ENCODE assay signal across 8 cellular contexts in the genomic region with DNA sequence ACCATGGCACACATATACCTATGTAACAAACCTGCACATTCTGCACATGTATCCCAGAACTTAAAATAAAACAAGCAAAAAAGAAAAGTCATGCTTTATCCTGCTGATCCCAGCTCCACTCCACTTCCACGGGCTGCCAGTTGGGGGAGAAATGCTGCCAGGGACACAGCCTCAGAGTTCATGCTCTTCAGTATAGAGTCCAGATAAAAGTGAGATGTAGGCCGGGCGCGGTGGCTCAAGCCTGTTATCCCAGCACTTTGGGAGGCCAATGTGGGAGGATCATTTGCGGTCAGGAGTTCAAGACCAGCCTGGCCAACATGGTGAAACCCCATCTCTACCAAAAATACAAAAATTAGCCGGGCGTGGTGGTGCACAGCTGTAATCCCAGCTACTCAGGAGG. TPM values are rescaled to one million over a fixed set of nuclear protein-coding genes. Genes with fewer than 3 reads are reported as not detected.
DNase-seq lines count a peak whose midpoint lies in the region; TF ChIP-seq lines count a peak whose summit lies in the region.
"Not testable (repeated sequence)": the region's sequence is repeated elsewhere in the genome, so short reads cannot be mapped to it uniquely, and the experiment has no call there.

No MANE protein-coding gene starts in this region.

- not testable (repeated sequence) for H3K4me3 Mint-ChIP-seq in endodermal cell; osteocyte (ENCODE audit: unreplicated experiment)

- H3K4me1 Mint-ChIP-seq in endodermal cell; osteocyte (ENCODE audit: unreplicated experiment): not testable (repeated sequence)

- TF ChIP-seq CTCF in AG04449 (IDR thresholded peaks at IDR 0.05; ENCODE audit: insufficient read depth, low read length, missing control alignments) (peak; percentile 45), WI38 (IDR thresholded peaks at IDR 0.05; ENCODE audit: low read depth, low read length) (0 out of 2 replicates have a peak, but pooled peaks have one; percentile 18), endodermal cell (conservative IDR thresholded peaks at IDR 0.05) (peak; percentile 67), osteocyte (IDR thresholded peaks at IDR 0.05) (peak; percentile 39)

- not testable (repeated sequence) for H3K4me1 ChIP-seq in endodermal cell (ENCODE audit: control insufficient read depth, insufficient read depth, low read length)

- not testable (repeated sequence) for H3K9ac ChIP-seq in endodermal cell (ENCODE audit: extremely low read depth, low read length, poor library complexity, severe bottlenecking)

- 61 to 76% methylated on average over 6 of the region's 7 CpGs for WGBS in endodermal cell (ENCODE audit: insufficient coverage in 1 of 2, insufficient read length in 1 of 2), 2 experiments

- H3K27ac Mint-ChIP-seq in endodermal cell; osteocyte (ENCODE audit: unreplicated experiment): not testable (repeated sequence)

- not testable (repeated sequence) for H3K27me3 ChIP-seq in endodermal cell (ENCODE audit: control insufficient read depth, insufficient read depth, low read length, poor library complexity, severe bottlenecking)

- DNase-seq in AG04449 (ENCODE audit: low read depth, low spot score); osteocyte (ENCODE audit: extremely low spot score, unreplicated experiment): not testable (repeated sequence)
- DNase-seq in EH (ENCODE audit: low read depth) = peak; percentile 24
- DNase-seq in HuH-7 (ENCODE audit: low spot score) = peak; percentile 60
- DNase-seq in NCI-H69 (lab: John Stamatoyannopoulos, UW) = peak; percentile 30
- DNase-seq in endodermal cell = peak; percentile 76
- DNase-seq in iPS-NIHi7 (ENCODE audit: extremely low spot score) = peak; percentile 68

- peaks cover 18% of the 10 kb centered on the region for H3K36me3 ChIP-seq in endodermal cell (ENCODE audit: control insufficient read depth, insufficient read depth, low read length)

- POLR2A ChIA-PET in AG04449 (lab: Yijun Ruan, JAX) = interaction anchor here (1.5 kb wide), 1 partner anchor 82 kb away, joined by 3 read pairs; no protein-coding TSS in a partner anchor

- H3K27ac ChIP-seq in endodermal cell (ENCODE audit: low read depth, low read length) = not testable (repeated sequence)

- H3K4me3 ChIP-seq in AG04449 (ENCODE audit: low read depth, low read length); WI38 (ENCODE audit: low read depth, low read length); endodermal cell (ENCODE audit: low read length): not testable (repeated sequence)

- CTCF ChIA-PET in AG04449 (lab: Yijun Ruan, JAX) = interaction anchor here (0.7 to 16.1 kb wide), 9 partner anchors 10 to 323 kb away, joined by 3 to 342 read pairs (median 10); a partner anchor contains a TSS

- H3K36me3 Mint-ChIP-seq in endodermal cell (ENCODE audit: low read depth) (peaks cover 23% of the 10 kb centered on the region), osteocyte (ENCODE audit: unreplicated experiment) (peaks cover 11% of the 10 kb centered on the region)

- H3K27me3 Mint-ChIP-seq in endodermal cell (ENCODE audit: insufficient read depth); osteocyte (ENCODE audit: unreplicated experiment): not testable (repeated sequence)

- not testable (repeated sequence) for H3K9me3 Mint-ChIP-seq in endodermal cell; osteocyte (ENCODE audit: unreplicated experiment)

- H3K9me3 ChIP-seq in endodermal cell (ENCODE audit: control insufficient read depth, low read length) = not testable (repeated sequence)

RNA-seq across cellular contexts. Expression of a gene that starts 22.5 kb away (rescaled TPM):
- 10 to 100 TPM in 1 of 2 donors, 1 to 10 TPM in 1; 9.7 to 13.6 TPM for total RNA-seq in endodermal cell
- 64.2 TPM for polyA plus RNA-seq in endodermal cell (2013, experiment 1 of 2)
- 65.0 TPM for polyA plus RNA-seq in endodermal cell (2013, experiment 2 of 2)
- 2.7 and 3.0 TPM in 2 replicates for total RNA-seq in osteocyte

RNA-seq across cellular contexts. Expression of a gene that starts 30.5 kb away (rescaled TPM):
- total RNA-seq in endodermal cell (10 to 100 TPM; 55.1 to 70.5 TPM), osteocyte (40.1 and 46.2 TPM in 2 replicates)
- polyA plus RNA-seq in endodermal cell (2013, experiment 1 of 2) = 48.4 TPM
- 40.6 TPM for polyA plus RNA-seq in endodermal cell (2013, experiment 2 of 2)
